1 cellular context compared by ENCODE assay signal in genomic region chr11:1673841-1674193, GRCh38.
TF ChIP-seq lines count a peak whose summit lies in the region.

No MANE protein-coding gene starts in this region.

TF ChIP-seq in HepG2, 621 proteins besides CTCF, POLR2A, EP300 and RAD21 (continued from another document and continues in another):
- no peak for TF ChIP-seq DZIP1 (CRISPR knock-in tag; IDR thresholded peaks at IDR 0.05)
- TF ChIP-seq BRF2 (CRISPR knock-in tag; IDR thresholded peaks at IDR 0.05): no peak
- no peak for TF ChIP-seq SKI (IDR thresholded peaks at IDR 0.05; ENCODE audit: partially characterized antibody)
- TF ChIP-seq ZNF337 (CRISPR knock-in tag; IDR thresholded peaks at IDR 0.05; ENCODE audit: borderline replicate concordance, low read depth): no peak
- TF ChIP-seq CENPT (CRISPR knock-in tag; IDR thresholded peaks at IDR 0.05; ENCODE audit: low read depth): no peak
- TF ChIP-seq GZF1 (CRISPR knock-in tag; IDR thresholded peaks at IDR 0.05): no peak
- TF ChIP-seq ZNF264 (CRISPR knock-in tag; IDR thresholded peaks at IDR 0.05): no peak
- peak; percentile 90 for TF ChIP-seq ZNF503 (CRISPR knock-in tag; IDR thresholded peaks at IDR 0.05)
- no peak for TF ChIP-seq PRDM4 (CRISPR knock-in tag; IDR thresholded peaks at IDR 0.05; ENCODE audit: borderline replicate concordance)
- TF ChIP-seq ZNF777 (CRISPR knock-in tag; IDR thresholded peaks at IDR 0.05): no peak
- TF ChIP-seq ZNF441 (CRISPR knock-in tag; IDR thresholded peaks at IDR 0.05; ENCODE audit: borderline replicate concordance): no peak
- no peak for TF ChIP-seq TERF1 (CRISPR knock-in tag; IDR thresholded peaks at IDR 0.05)
- TF ChIP-seq HMG20A (CRISPR knock-in tag; IDR thresholded peaks at IDR 0.05; ENCODE audit: borderline replicate concordance): peak; percentile 56; the same call in 1 of the 2 replicates
- TF ChIP-seq FOXP4 (CRISPR knock-in tag; IDR thresholded peaks at IDR 0.05): peak; percentile 89
- TF ChIP-seq ZBTB43 (CRISPR knock-in tag; conservative IDR thresholded peaks at IDR 0.05): 0 out of 2 replicates have a peak, but pooled peaks have one; percentile 17
- no peak for TF ChIP-seq ZNF577 (CRISPR knock-in tag; IDR thresholded peaks at IDR 0.05; ENCODE audit: borderline replicate concordance, low read depth)
- TF ChIP-seq SNRNP70 (IDR thresholded peaks at IDR 0.05; ENCODE audit: low read depth, low read length): no peak
- TF ChIP-seq ZBED4 (CRISPR knock-in tag; IDR thresholded peaks at IDR 0.05; ENCODE audit: borderline replicate concordance): no peak
- TF ChIP-seq PPARG (CRISPR knock-in tag; conservative IDR thresholded peaks at IDR 0.05): peak; percentile 13; the same call in 1 of the 2 replicates
- TF ChIP-seq RBFOX2 (IDR thresholded peaks at IDR 0.05; ENCODE audit: low read depth, low read length): no peak
- peak; percentile 41; the same call in 1 of the 2 replicates for TF ChIP-seq HOXA5 (CRISPR knock-in tag; IDR thresholded peaks at IDR 0.05)
- no peak for TF ChIP-seq MEF2D (CRISPR knock-in tag; IDR thresholded peaks at IDR 0.05)
- TF ChIP-seq ARNTL (CRISPR knock-in tag; IDR thresholded peaks at IDR 0.05): peak; percentile 88
- TF ChIP-seq XBP1 (CRISPR knock-in tag; IDR thresholded peaks at IDR 0.05): no peak
- TF ChIP-seq REL (CRISPR knock-in tag; conservative IDR thresholded peaks at IDR 0.05): no peak
- no peak for TF ChIP-seq SRY (CRISPR knock-in tag; IDR thresholded peaks at IDR 0.05)
- no peak for TF ChIP-seq ZNF772 (CRISPR knock-in tag; IDR thresholded peaks at IDR 0.05)
- no peak for TF ChIP-seq PLRG1 (conservative IDR thresholded peaks at IDR 0.05)
- no peak for TF ChIP-seq ZNF776 (CRISPR knock-in tag; IDR thresholded peaks at IDR 0.05)
- 0 out of 2 replicates have a peak, but pooled peaks have one; percentile 21 for TF ChIP-seq TOE1 (CRISPR knock-in tag; IDR thresholded peaks at IDR 0.05)
- TF ChIP-seq ZNF607 (CRISPR knock-in tag; IDR thresholded peaks at IDR 0.05; ENCODE audit: borderline replicate concordance): no peak
- no peak for TF ChIP-seq ARNT2 (CRISPR knock-in tag; IDR thresholded peaks at IDR 0.05; ENCODE audit: low read depth)
- no peak for TF ChIP-seq CREB1 (IDR thresholded peaks at IDR 0.05)
- TF ChIP-seq CREB1 (CRISPR knock-in tag; IDR thresholded peaks at IDR 0.05): 0 out of 2 replicates have a peak, but pooled peaks have one; percentile 37
- TF ChIP-seq ZNF234 (CRISPR knock-in tag; conservative IDR thresholded peaks at IDR 0.05): no peak
- no peak for TF ChIP-seq ZNF567 (CRISPR knock-in tag; IDR thresholded peaks at IDR 0.05; ENCODE audit: borderline replicate concordance)
- TF ChIP-seq SNAPC4 (CRISPR knock-in tag; IDR thresholded peaks at IDR 0.05): no peak
- no peak for TF ChIP-seq BRCA1 (CRISPR knock-in tag; IDR thresholded peaks at IDR 0.05)
